In the genomic region with DNA sequence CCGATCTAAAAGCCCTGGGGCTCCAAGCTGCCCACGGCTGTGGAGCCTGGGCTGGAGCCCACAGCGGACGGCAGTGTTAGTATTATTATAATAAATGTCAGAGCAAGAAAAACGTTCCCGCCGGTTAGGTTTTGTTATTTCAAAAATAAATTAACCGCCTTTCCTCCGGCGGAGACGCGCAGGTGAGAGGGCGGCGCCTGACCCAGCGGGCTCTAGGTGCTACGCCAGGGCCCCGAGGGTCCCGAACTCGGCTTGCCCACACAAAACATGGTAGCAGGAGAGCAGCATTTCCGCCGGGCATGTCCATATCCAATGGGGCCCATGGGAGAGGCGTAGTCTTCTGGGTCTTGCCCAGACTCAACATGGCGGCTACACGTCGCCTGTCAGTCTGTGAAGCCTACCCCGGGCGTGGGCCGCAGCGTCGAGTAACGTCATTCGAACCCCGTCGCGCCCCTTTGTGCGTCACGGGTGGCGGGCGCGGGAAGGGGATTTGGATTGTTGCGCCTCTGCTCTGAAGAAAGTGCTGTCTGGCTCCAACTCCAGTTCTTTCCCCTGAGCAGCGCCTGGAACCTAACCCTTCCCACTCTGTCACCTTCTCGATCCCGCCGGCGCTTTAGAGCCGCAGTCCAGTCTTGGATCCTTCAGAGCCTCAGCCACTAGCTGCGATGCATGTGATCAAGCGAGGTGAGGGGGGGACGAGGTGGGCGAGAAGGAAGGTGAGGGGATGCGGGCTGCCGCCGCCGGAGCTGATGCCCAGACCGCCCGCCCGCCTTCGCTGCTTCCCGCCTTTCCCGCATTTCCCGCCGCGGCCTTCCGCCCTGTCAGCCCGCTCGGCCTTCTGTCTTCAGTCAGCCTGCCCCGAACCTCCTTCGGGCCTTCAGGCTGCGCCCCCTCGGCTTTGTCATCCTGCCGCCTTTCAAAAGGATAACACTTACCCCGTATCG, we compare ENCODE assay signal across 1 cellular context.
TF ChIP-seq lines count a peak whose summit lies in the region.

TSS of gene RRM1 (plus strand) at position 452 of the 944 bp plus-strand sequence. CDS start at position 666, 214 bp downstream.

TF ChIP-seq in HepG2, 621 proteins besides CTCF, POLR2A, EP300 and RAD21 (continued from another document and continues in another):
- TF ChIP-seq, protein P1, sequence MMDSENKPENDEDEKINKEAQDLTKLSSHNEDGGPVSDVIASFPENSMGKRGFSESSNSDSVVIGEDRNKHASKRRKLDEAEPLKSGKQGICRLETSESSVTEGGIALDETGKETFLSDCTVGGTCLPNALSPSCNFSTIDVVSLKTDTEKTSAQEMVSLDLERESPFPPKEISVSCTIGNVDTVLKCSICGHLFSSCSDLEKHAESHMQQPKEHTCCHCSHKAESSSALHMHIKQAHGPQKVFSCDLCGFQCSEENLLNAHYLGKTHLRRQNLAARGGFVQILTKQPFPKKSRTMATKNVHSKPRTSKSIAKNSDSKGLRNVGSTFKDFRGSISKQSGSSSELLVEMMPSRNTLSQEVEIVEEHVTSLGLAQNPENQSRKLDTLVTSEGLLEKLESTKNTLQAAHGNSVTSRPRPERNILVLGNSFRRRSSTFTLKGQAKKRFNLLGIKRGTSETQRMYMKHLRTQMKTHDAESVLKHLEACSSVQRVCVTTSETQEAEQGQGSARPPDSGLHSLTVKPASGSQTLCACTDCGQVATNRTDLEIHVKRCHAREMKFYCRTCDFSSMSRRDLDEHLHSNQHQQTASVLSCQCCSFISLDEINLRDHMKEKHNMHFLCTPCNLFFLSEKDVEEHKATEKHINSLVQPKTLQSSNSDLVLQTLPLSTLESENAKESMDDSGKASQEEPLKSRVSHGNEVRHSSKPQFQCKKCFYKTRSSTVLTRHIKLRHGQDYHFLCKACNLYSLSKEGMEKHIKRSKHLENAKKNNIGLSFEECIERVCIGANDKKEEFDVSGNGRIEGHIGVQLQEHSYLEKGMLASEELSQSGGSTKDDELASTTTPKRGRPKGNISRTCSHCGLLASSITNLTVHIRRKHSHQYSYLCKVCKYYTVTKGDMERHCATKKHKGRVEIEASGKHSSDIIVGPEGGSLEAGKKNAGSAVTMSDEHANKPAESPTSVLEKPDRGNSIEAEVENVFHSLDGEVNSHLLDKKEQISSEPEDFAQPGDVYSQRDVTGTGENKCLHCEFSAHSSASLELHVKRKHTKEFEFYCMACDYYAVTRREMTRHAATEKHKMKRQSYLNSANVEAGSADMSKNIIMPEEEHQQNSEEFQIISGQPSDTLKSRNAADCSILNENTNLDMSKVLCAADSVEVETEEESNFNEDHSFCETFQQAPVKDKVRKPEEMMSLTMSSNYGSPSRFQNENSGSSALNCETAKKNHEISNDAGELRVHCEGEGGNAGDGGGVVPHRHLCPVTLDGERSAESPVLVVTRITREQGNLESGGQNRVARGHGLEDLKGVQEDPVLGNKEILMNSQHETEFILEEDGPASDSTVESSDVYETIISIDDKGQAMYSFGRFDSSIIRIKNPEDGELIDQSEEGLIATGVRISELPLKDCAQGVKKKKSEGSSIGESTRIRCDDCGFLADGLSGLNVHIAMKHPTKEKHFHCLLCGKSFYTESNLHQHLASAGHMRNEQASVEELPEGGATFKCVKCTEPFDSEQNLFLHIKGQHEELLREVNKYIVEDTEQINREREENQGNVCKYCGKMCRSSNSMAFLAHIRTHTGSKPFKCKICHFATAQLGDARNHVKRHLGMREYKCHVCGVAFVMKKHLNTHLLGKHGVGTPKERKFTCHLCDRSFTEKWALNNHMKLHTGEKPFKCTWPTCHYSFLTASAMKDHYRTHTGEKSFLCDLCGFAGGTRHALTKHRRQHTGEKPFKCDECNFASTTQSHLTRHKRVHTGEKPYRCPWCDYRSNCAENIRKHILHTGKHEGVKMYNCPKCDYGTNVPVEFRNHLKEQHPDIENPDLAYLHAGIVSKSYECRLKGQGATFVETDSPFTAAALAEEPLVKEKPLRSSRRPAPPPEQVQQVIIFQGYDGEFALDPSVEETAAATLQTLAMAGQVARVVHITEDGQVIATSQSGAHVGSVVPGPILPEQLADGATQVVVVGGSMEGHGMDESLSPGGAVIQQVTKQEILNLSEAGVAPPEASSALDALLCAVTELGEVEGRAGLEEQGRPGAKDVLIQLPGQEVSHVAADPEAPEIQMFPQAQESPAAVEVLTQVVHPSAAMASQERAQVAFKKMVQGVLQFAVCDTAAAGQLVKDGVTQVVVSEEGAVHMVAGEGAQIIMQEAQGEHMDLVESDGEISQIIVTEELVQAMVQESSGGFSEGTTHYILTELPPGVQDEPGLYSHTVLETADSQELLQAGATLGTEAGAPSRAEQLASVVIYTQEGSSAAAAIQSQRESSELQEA (CRISPR knock-in tag; IDR thresholded peaks at IDR 0.05; ENCODE audit: not compliant biosample characterization) = no peak
- TF ChIP-seq HOXD1 (CRISPR knock-in tag; IDR thresholded peaks at IDR 0.05) (no peak), FOXP4 (CRISPR knock-in tag; IDR thresholded peaks at IDR 0.05) (no peak), HNRNPLL (IDR thresholded peaks at IDR 0.05; ENCODE audit: low read depth, low read length, poor library complexity, severe bottlenecking) (peak; percentile 54), ONECUT2 (CRISPR knock-in tag; IDR thresholded peaks at IDR 0.05) (0 out of 2 replicates have a peak, but pooled peaks have one; percentile 9), BRD4 (CRISPR knock-in tag; IDR thresholded peaks at IDR 0.05) (no peak), ZNF746 (CRISPR knock-in tag; IDR thresholded peaks at IDR 0.05) (no peak), MTA1 (CRISPR knock-in tag; IDR thresholded peaks at IDR 0.05; ENCODE audit: borderline replicate concordance) (peak; percentile 73; the same call in 1 of the 2 replicates), ZNF432 (CRISPR knock-in tag; IDR thresholded peaks at IDR 0.05; ENCODE audit: borderline replicate concordance) (no peak), ZNF878 (CRISPR knock-in tag; IDR thresholded peaks at IDR 0.05) (peak; percentile 79; the same call in 1 of the 2 replicates), RCOR2 (CRISPR knock-in tag; IDR thresholded peaks at IDR 0.05) (no peak; the same call in 1 of the 2 replicates), TAF1 (CRISPR knock-in tag; IDR thresholded peaks at IDR 0.05) (peak; percentile 58; the same call in 1 of the 2 replicates), MED1 (CRISPR knock-in tag; IDR thresholded peaks at IDR 0.05) (peak; percentile 67; the same call in 1 of the 2 replicates), RXRB (CRISPR knock-in tag; IDR thresholded peaks at IDR 0.05; ENCODE audit: borderline replicate concordance) (peak; percentile 62; the same call in 1 of the 2 replicates), EEA1 (CRISPR knock-in tag; IDR thresholded peaks at IDR 0.05; ENCODE audit: borderline replicate concordance) (peak; percentile 90; the same call in 1 of the 2 replicates), ZNF292 (CRISPR knock-in tag; IDR thresholded peaks at IDR 0.05; ENCODE audit: borderline replicate concordance, low read depth) (no peak), ZNF414 (CRISPR knock-in tag; IDR thresholded peaks at IDR 0.05) (0 out of 2 replicates have a peak, but pooled peaks have one; percentile 54), PHF21A (CRISPR knock-in tag; IDR thresholded peaks at IDR 0.05) (peak; percentile 73), ZNF883 (CRISPR knock-in tag; IDR thresholded peaks at IDR 0.05; ENCODE audit: not compliant biosample characterization) (peak; percentile 72), AHR (CRISPR knock-in tag; IDR thresholded peaks at IDR 0.05) (0 out of 2 replicates have a peak, but pooled peaks have one; percentile 41), ESRRA (CRISPR knock-in tag; IDR thresholded peaks at IDR 0.05; ENCODE audit: low read depth) (peak; percentile 26; the same call in 1 of the 2 replicates), ZC3H13 (CRISPR knock-in tag; IDR thresholded peaks at IDR 0.05) (peak; percentile 55; the same call in 1 of the 2 replicates), DR1 (CRISPR knock-in tag; IDR thresholded peaks at IDR 0.05) (peak; percentile 61; the same call in 1 of the 2 replicates), ZNF276 (CRISPR knock-in tag; IDR thresholded peaks at IDR 0.05; ENCODE audit: low read depth) (peak; percentile 48; the same call in 1 of the 2 replicates), SRSF1 (optimal IDR thresholded peaks at IDR 0.05; ENCODE audit: low read depth, low read length) (peak; percentile 87), USF2 (IDR thresholded peaks at IDR 0.05; ENCODE audit: low read depth, low read length) (no peak), USF2 (CRISPR knock-in tag; IDR thresholded peaks at IDR 0.05; ENCODE audit: borderline replicate concordance) (no peak), MZF1 (CRISPR knock-in tag; IDR thresholded peaks at IDR 0.05; ENCODE audit: borderline replicate concordance) (no peak), TGIF2 (CRISPR knock-in tag; IDR thresholded peaks at IDR 0.05) (peak; percentile 82), YY1 (IDR thresholded peaks at IDR 0.05; ENCODE audit: insufficient read depth, insufficient replicate concordance, low read depth, low read length) (peak; percentile 100), ARNTL (CRISPR knock-in tag; IDR thresholded peaks at IDR 0.05) (peak; percentile 42; the same call in 1 of the 2 replicates)
- TF ChIP-seq, protein P2, sequence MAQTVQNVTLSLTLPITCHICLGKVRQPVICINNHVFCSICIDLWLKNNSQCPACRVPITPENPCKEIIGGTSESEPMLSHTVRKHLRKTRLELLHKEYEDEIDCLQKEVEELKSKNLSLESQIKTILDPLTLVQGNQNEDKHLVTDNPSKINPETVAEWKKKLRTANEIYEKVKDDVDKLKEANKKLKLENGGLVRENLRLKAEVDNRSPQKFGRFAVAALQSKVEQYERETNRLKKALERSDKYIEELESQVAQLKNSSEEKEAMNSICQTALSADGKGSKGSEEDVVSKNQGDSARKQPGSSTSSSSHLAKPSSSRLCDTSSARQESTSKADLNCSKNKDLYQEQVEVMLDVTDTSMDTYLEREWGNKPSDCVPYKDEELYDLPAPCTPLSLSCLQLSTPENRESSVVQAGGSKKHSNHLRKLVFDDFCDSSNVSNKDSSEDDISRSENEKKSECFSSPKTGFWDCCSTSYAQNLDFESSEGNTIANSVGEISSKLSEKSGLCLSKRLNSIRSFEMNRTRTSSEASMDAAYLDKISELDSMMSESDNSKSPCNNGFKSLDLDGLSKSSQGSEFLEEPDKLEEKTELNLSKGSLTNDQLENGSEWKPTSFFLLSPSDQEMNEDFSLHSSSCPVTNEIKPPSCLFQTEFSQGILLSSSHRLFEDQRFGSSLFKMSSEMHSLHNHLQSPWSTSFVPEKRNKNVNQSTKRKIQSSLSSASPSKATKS (CRISPR knock-in tag; IDR thresholded peaks at IDR 0.05) = 0 out of 2 replicates have a peak, but pooled peaks have one; percentile 41
- TF ChIP-seq, protein P3, sequence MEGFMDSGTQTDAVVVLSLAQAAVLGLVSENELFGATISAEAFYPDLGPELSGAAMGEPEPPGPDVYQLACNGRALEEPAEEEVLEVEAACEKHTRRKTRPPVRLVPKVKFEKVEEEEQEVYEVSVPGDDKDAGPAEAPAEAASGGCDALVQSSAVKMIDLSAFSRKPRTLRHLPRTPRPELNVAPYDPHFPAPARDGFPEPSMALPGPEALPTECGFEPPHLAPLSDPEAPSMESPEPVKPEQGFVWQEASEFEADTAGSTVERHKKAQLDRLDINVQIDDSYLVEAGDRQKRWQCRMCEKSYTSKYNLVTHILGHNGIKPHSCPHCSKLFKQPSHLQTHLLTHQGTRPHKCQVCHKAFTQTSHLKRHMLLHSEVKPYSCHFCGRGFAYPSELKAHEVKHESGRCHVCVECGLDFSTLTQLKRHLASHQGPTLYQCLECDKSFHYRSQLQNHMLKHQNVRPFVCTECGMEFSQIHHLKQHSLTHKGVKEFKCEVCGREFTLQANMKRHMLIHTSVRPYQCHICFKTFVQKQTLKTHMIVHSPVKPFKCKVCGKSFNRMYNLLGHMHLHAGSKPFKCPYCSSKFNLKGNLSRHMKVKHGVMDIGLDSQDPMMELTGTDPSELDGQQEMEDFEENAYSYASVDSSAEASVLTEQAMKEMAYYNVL (CRISPR knock-in tag; IDR thresholded peaks at IDR 0.05; ENCODE audit: borderline replicate concordance) = peak; percentile 57; the same call in 1 of the 2 replicates
